ENCODE assay signal across 34 cellular contexts in the genomic region with DNA sequence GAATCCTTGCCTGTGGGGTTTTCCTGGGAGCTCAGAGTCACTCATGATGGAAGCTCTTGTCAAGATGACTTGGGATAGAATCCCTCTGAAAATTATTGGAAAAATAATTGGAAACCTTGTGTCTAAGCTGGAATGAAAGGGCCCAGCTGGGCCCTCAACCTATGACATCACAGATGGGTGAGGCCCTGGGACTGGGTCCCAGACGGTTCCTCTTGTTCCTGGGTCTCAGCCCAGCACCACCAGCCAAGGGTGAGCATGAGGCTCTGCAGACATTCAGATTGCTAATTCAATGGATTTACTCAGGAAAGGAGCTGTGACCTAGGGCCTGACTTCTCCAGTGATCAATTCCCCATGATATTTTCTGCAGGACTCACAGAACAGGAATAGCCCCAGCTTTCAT.
"Had no signal": no experiment of that assay in that cellular context is flagged by ENCODE, and none has a peak within 500 bp of the region (broad histone marks: within the 10 kb centered on the region; RNA-seq: fewer than 3 reads in every experiment).

No MANE protein-coding gene starts in this region.

- FAIRE-seq: astrocyte, TTC549 had no signal

- ATAC-seq: activated CD8-positive, alpha-beta T cell treated with anti-CD3 and anti-CD28 coated beads for 36 hours; activated naive CD4-positive, alpha-beta T cell treated with anti-CD3 and anti-CD28 coated beads, Interleukin-2, amount 50 U/mL, for 72 hours; activated T-cell treated with anti-CD3 and anti-CD28 coated beads, Interleukin-2, amount 50 U/mL, for 4 hours; activated T-cell treated with anti-CD3 and anti-CD28 coated beads, Interleukin-2, amount 50 U/mL, for 72 hours; activated T-helper 17 cell treated with anti-CD3 and anti-CD28 coated beads, Interleukin-2, amount 50 U/mL, for 72 hours; body of pancreas had no signal

- H3K4me1 ChIP-seq: adrenal gland, body of pancreas, breast epithelium had no signal

- H3K4me3 ChIP-seq: adrenal gland, body of pancreas, breast epithelium had no signal

- H3K27ac ChIP-seq: adrenal gland, body of pancreas, brain microvascular endothelial cell, breast epithelium, VCaP had no signal

- H3K36me3 ChIP-seq: adrenal gland, brain microvascular endothelial cell, breast epithelium had no signal

- H3K9me3 ChIP-seq: adrenal gland, body of pancreas, breast epithelium had no signal

- H3K27me3 ChIP-seq: adrenal gland, body of pancreas, brain microvascular endothelial cell had no signal

- DNase-seq: activated B cell treated with CpG ODN at 0.5 μM for 24 hours; activated CD4-positive, alpha-beta memory T cell treated with anti-CD3 and anti-CD28 coated beads for 36 hours; activated CD4-positive, alpha-beta T cell treated with anti-CD3 and anti-CD28 coated beads for 4 hours; activated CD4-positive, alpha-beta T cell treated with anti-CD3 and anti-CD28 coated beads, Interleukin-2, amount 10 ng/mL, durations not matched to agents 24 days and 14 days; activated CD4-positive, alpha-beta T cell treated with anti-CD3 and anti-CD28 coated beads, Interleukin-2, amount 50 U/mL, for 1 hour; activated CD4-positive, alpha-beta T cell treated with anti-CD3 and anti-CD28 coated beads, Interleukin-2, amount 50 U/mL, for 4 hours; activated CD4-positive, CD25-positive, alpha-beta regulatory T cell treated with anti-CD3 and anti-CD28 coated beads, Interleukin-2, amount 50 U/mL, for 72 hours; activated CD8-positive, alpha-beta memory T cell treated with anti-CD3 and anti-CD28 coated beads, Interleukin-2, amount 50 U/mL, for 4 hours; activated CD8-positive, alpha-beta T cell treated with anti-CD3 and anti-CD28 coated beads for 36 hours; activated effector memory CD4-positive, alpha-beta T cell treated with anti-CD3 and anti-CD28 coated beads, Interleukin-2, amount 50 U/mL, for 16 hours; activated gamma-delta T cell treated with Interleukin-2 at 50 U/mL for 16 hours; activated naive CD4-positive, alpha-beta T cell; activated naive CD4-positive, alpha-beta T cell treated with anti-CD3 and anti-CD28 coated beads for 36 hours; activated naive CD4-positive, alpha-beta T cell treated with anti-CD3 and anti-CD28 coated beads, Interleukin-2, amount 50 U/mL, for 16 hours; activated naive CD8-positive, alpha-beta T cell treated with anti-CD3 and anti-CD28 coated beads for 36 hours; activated T-cell treated with anti-CD3 and anti-CD28 coated beads for 4 hours; activated T-cell treated with anti-CD3 and anti-CD28 coated beads, Interleukin-2, amount 50 U/mL, for 1 hour; activated T-cell treated with anti-CD3 and anti-CD28 coated beads, Interleukin-2, amount 50 U/mL, for 4 hours; activated T-cell treated with anti-CD3 and anti-CD28 coated beads, Interleukin-2, amount 50 U/mL, for 72 hours; adrenal gland; amniotic stem cell; aorta; body of pancreas; brain microvascular endothelial cell; central memory CD4-positive, alpha-beta T cell; T-helper 1 cell; T-helper 2 cell; T-helper 9 cell had no signal
